In the genomic region with DNA sequence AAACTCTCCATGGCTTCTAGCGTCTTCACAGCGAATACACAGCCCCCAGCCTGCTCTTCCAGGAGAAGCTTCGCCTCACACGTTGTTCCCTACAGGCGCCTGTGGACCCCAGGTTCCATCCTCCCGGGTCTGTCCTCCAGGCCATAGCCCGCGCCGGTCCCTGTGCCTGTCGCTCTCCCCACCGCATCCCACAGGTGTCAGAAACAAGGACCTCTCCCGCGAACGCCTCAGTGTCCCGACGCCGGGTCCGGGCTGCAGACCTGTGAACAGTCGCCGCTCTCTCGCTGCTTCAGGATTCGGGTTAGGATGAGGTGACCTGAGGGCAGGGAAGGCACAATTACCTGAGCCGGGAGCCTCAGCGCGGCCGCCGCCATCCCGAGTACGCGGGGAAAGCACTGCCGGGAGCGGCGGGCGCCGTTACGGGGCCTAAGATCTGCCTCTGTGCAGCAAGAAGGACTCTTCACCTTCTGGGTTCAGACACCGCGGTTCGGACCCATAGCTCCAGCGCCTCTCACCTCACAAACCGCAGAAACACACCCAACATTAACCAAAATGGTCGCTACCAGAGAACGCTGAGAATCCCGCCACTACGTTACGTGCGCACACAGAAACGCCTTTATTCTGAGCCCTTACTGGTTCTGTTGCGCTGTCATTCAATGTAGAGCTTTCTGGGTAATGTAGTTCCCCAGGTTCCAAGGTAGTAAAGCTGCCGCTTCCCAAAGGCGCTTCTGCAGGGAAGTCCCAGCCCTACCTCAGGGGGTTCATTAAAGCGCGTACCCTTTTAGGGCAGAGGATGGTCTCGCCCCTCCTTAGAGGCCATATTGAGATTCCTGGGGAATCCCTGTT, we compare ENCODE assay signal across 8 cellular contexts. TPM values are rescaled to one million over a fixed set of nuclear protein-coding genes. Genes with fewer than 3 reads are reported as not detected.
DNase-seq lines count a peak whose midpoint lies in the region; ATAC-seq, FAIRE-seq and TF ChIP-seq lines count a peak whose summit lies in the region.

A gene (minus strand): TSS at position 583 of the 846 bp plus-strand sequence. CDS start 1,580 bp downstream, outside the sequence.

- H3K79me2 ChIP-seq in DOHH2 (ENCODE audit: control insufficient read depth, low read length) (no peaks in the 10 kb centered on the region), endothelial cell of umbilical vein (ENCODE audit: control insufficient read depth, insufficient read depth, low read length) (no peaks in the 10 kb centered on the region), MM.1S (ENCODE audit: low read length) (no peaks in the 10 kb centered on the region)

- POLR2A ChIA-PET in activated CD8-positive, alpha-beta T cell treated with anti-CD3 and anti-CD28 coated beads for 36 hours (lab: Charles Lee): interaction anchor here (0.6 to 1.6 kb wide), 5 partner anchors 9 to 422 kb away, joined by 3 to 5 read pairs (median 3); no protein-coding TSS in a partner anchor
- POLR2A ChIA-PET in endothelial cell of umbilical vein (lab: Charles Lee): no interaction called here

- peak; percentile 95 for FAIRE-seq in endothelial cell of umbilical vein (lab: Jason Lieb, UNC)

- peak; percentile 70 for DNase-seq in activated CD8-positive, alpha-beta T cell treated with anti-CD3 and anti-CD28 coated beads for 36 hours
- DNase-seq in endothelial cell of umbilical vein (ENCODE audit: low read depth, low spot score): peak; percentile 76
- DNase-seq in lung microvascular endothelial cell (ENCODE audit: low read depth in 2 of 2): peak; percentile 70 to 79
- peak; percentile 12 to 14 for DNase-seq in stimulated activated CD8-positive, alpha-beta memory T cell treated with anti-CD3 and anti-CD28 coated beads, Interleukin-7, amount 100 ng/mL, for 1 hour (ENCODE audit: low read depth in 2 of 2)
- no peak for DNase-seq in MM.1S

- H3K9me1 ChIP-seq in endothelial cell of umbilical vein (replicated peaks; ENCODE audit: control insufficient read depth, extremely low read depth, insufficient read depth, low read length): no peaks in the 10 kb centered on the region

- H3K36me3 Mint-ChIP-seq in activated CD8-positive, alpha-beta T cell treated with anti-CD3 and anti-CD28 coated beads for 36 hours (ENCODE audit: low read depth): peaks cover 74% of the 10 kb centered on the region

- H3K9me3 Mint-ChIP-seq in activated CD8-positive, alpha-beta T cell treated with anti-CD3 and anti-CD28 coated beads for 36 hours: peaks cover 53% of the 10 kb centered on the region

- H3K27ac ChIP-seq in DOHH2 (ENCODE audit: low read depth, low read length) (no peak within 1 kb of the TSS), endothelial cell of umbilical vein (ENCODE audit: insufficient read depth, low read depth, low read length) (no peak within 1 kb of the TSS), MM.1S (ENCODE audit: low read length) (no peak within 1 kb of the TSS)

- no peaks in the 10 kb centered on the region for H3K27me3 ChIP-seq in DOHH2 (ENCODE audit: control insufficient read depth, low read length)
- H3K27me3 ChIP-seq in endothelial cell of umbilical vein (ENCODE audit: control insufficient read depth in 2 of 2, insufficient read depth in 2 of 2, low read length in 2 of 2): no peaks in the 10 kb centered on the region
- no peaks in the 10 kb centered on the region for H3K27me3 ChIP-seq in MM.1S (replicated peaks; ENCODE audit: insufficient read depth, low read length)

- peak within 1 kb of the TSS; percentile 89 for H3K27ac Mint-ChIP-seq in activated CD8-positive, alpha-beta T cell treated with anti-CD3 and anti-CD28 coated beads for 36 hours

- no peaks in the 10 kb centered on the region for H3K9me2 ChIP-seq in DOHH2 (replicated peaks; ENCODE audit: control insufficient read depth, low read length)
- no peaks in the 10 kb centered on the region for H3K9me2 ChIP-seq in MM.1S (replicated peaks; ENCODE audit: insufficient read depth, low read length)

- no peaks in the 10 kb centered on the region for H3F3A ChIP-seq in DOHH2 (ENCODE audit: control insufficient read depth, insufficient read depth)
- H3F3A ChIP-seq in MM.1S (ENCODE audit: insufficient read depth, low read length): no peaks in the 10 kb centered on the region

- H3K4me3 ChIP-seq in DOHH2 (ENCODE audit: low read length) (peak within 1 kb of the TSS; percentile 27; the same call in 1 of the 2 replicates), endothelial cell of umbilical vein (replicated peaks in 1 of 3; ENCODE audit: insufficient read depth in 1 of 3, low read depth in 1 of 3, low read length in 3 of 3) (peak within 1 kb of the TSS in 2 of 3 experiments; percentile 48 to 67), MM.1S (ENCODE audit: low read length) (no peak within 1 kb of the TSS)

- no peaks in the 10 kb centered on the region for H3K4me1 ChIP-seq in DOHH2 (ENCODE audit: control insufficient read depth, low read length)
- H3K4me1 ChIP-seq in endothelial cell of umbilical vein (ENCODE audit: control insufficient read depth, extremely low read depth, insufficient read depth, low read length): peaks cover 5% of the 10 kb centered on the region
- H3K4me1 ChIP-seq in MM.1S (ENCODE audit: low read length): no peaks in the 10 kb centered on the region

- peaks cover 40% of the 10 kb centered on the region for H3K9me3 ChIP-seq in DOHH2 (ENCODE audit: control insufficient read depth, insufficient read depth, low read length)
- peaks cover under 1% of the 10 kb centered on the region for H3K9me3 ChIP-seq in endothelial cell of umbilical vein (replicated peaks; ENCODE audit: control insufficient read depth, insufficient read depth, low read length)
- no peaks in the 10 kb centered on the region for H3K9me3 ChIP-seq in MM.1S (replicated peaks; ENCODE audit: insufficient read depth, low read length)

- H3K4me1 Mint-ChIP-seq in activated CD8-positive, alpha-beta T cell treated with anti-CD3 and anti-CD28 coated beads for 36 hours (ENCODE audit: low read depth): peaks cover 6% of the 10 kb centered on the region

- ATAC-seq in HG03460 (IDR thresholded peaks at IDR 0.05; ENCODE audit: unreplicated experiment): peak; percentile 74
- peak; percentile 100 for ATAC-seq in activated CD8-positive, alpha-beta T cell treated with anti-CD3 and anti-CD28 coated beads for 36 hours
- no peak for ATAC-seq in HG03025 (IDR thresholded peaks at IDR 0.05; ENCODE audit: low FRiP score, unreplicated experiment)

- intact Hi-C loops in activated CD8-positive, alpha-beta T cell treated with anti-CD3 and anti-CD28 coated beads for 36 hours (cut with micrococcal nuclease): no loop called here
- intact Hi-C loops in endothelial cell of umbilical vein (cut with micrococcal nuclease): no loop called here

- H3K9ac ChIP-seq in endothelial cell of umbilical vein (replicated peaks; ENCODE audit: extremely low read depth, insufficient read depth, low read length): no peak within 1 kb of the TSS
- H3K9ac ChIP-seq in MM.1S (ENCODE audit: low read length): no peak within 1 kb of the TSS

- TF ChIP-seq POLR2A in endothelial cell of umbilical vein (IDR thresholded peaks at IDR 0.05; ENCODE audit: low read depth, low read length): no peak

- H3K36me3 ChIP-seq in DOHH2 (ENCODE audit: control insufficient read depth, low read length) (no peaks in the 10 kb centered on the region), endothelial cell of umbilical vein (ENCODE audit: control insufficient read depth in 2 of 2, extremely low read depth in 1 of 2, insufficient read depth in 2 of 2, low read length in 2 of 2) (no peaks in the 10 kb centered on the region), MM.1S (replicated peaks; ENCODE audit: insufficient read depth, low read length) (no peaks in the 10 kb centered on the region)

- peak within 1 kb of the TSS; percentile 71 for H2AFZ ChIP-seq in endothelial cell of umbilical vein (ENCODE audit: low read depth, low read length)
- H2AFZ ChIP-seq in MM.1S (ENCODE audit: low read length): no peak within 1 kb of the TSS

- CTCF ChIA-PET in activated CD8-positive, alpha-beta T cell treated with anti-CD3 and anti-CD28 coated beads for 36 hours (lab: Charles Lee): no interaction called here
- CTCF ChIA-PET in endothelial cell of umbilical vein (lab: Charles Lee): interaction anchor here (1.4 to 1.9 kb wide), 2 partner anchors 18 to 67 kb away, joined by 3 to 6 read pairs; a partner anchor contains a TSS

- BruUV-seq in endothelial cell of umbilical vein (replicated peaks; lab: Mats Ljungman, UMichigan): TSS peak; percentile 53

- TF ChIP-seq CTCF in DOHH2 (IDR thresholded peaks at IDR 0.05; ENCODE audit: low read depth, low read length, poor library complexity, severe bottlenecking): no peak
- TF ChIP-seq CTCF in activated CD8-positive, alpha-beta T cell treated with anti-CD3 and anti-CD28 coated beads for 36 hours (IDR thresholded peaks at IDR 0.05): no peak
- no peak for TF ChIP-seq CTCF in endothelial cell of umbilical vein (IDR thresholded peaks at IDR 0.05; ENCODE audit: extremely low read depth in 1 of 2, insufficient read depth in 1 of 2, low read depth in 1 of 2, low read length in 2 of 2)
- no peak for TF ChIP-seq CTCF in MM.1S (IDR thresholded peaks at IDR 0.05; ENCODE audit: low read length)

- peak within 1 kb of the TSS; percentile 83 for H3K4me3 Mint-ChIP-seq in activated CD8-positive, alpha-beta T cell treated with anti-CD3 and anti-CD28 coated beads for 36 hours

- no peaks in the 10 kb centered on the region for H4K20me1 ChIP-seq in DOHH2 (ENCODE audit: control insufficient read depth, insufficient read depth, low read depth, low read length)
- no peaks in the 10 kb centered on the region for H4K20me1 ChIP-seq in endothelial cell of umbilical vein (replicated peaks; ENCODE audit: control insufficient read depth, extremely low read depth, insufficient read depth, low read length)
- H4K20me1 ChIP-seq in MM.1S (ENCODE audit: insufficient read depth, low read length): no peaks in the 10 kb centered on the region

- H3K27me3 Mint-ChIP-seq in activated CD8-positive, alpha-beta T cell treated with anti-CD3 and anti-CD28 coated beads for 36 hours: no peaks in the 10 kb centered on the region

- dilution Hi-C loops in endothelial cell of umbilical vein (cut with MboI; ENCODE audit: extremely low pct_ligation_motif_present, low sequenced_read_pairs): no loop called here

- H3K4me2 ChIP-seq in DOHH2 (ENCODE audit: low read length) (no peak within 1 kb of the TSS), endothelial cell of umbilical vein (ENCODE audit: insufficient read depth, low read length) (peak within 1 kb of the TSS; percentile 51), MM.1S (ENCODE audit: low read depth, low read length) (no peak within 1 kb of the TSS)

RNA-seq across cellular contexts. Expression of the gene that starts here (rescaled TPM):
- 1 to 10 TPM; 4.1 to 5.0 TPM for total RNA-seq in activated CD8-positive, alpha-beta T cell treated with anti-CD3 and anti-CD28 coated beads for 36 hours
- total RNA-seq in endothelial cell of umbilical vein: 3.5 and 5.4 TPM in 2 replicates
- polyA plus RNA-seq in endothelial cell of umbilical vein: 0.97 and 1.7 TPM in 2 replicates
- 1.2 and 1.4 TPM in 2 replicates for polyA plus RNA-seq in endothelial cell of umbilical vein (2011; cell fraction: cytosol; rRNA removed)
- polyA plus RNA-seq in endothelial cell of umbilical vein (2011; cell fraction: nucleus; rRNA removed): 6.9 and 8.7 TPM in 2 replicates
- polyA plus RNA-seq in endothelial cell of umbilical vein (2012): 1.7 and 4.1 TPM in 2 replicates
- 2.2 and 3.3 TPM in 2 replicates for polyA minus RNA-seq in endothelial cell of umbilical vein
- polyA minus RNA-seq in endothelial cell of umbilical vein (2011; cell fraction: cytosol; rRNA and poly(A)+ RNA removed): not detected
- 4.6 and 8.5 TPM in 2 replicates for polyA minus RNA-seq in endothelial cell of umbilical vein (2011; cell fraction: nucleus; rRNA and poly(A)+ RNA removed)
- total RNA-seq in lung microvascular endothelial cell: 1.7 and 6.2 TPM in 2 replicates
